ENCODE assay signal across 2 cellular contexts in genomic region chrX:154019061-154019621, GRCh38.
TF ChIP-seq lines count a peak whose summit lies in the region.

No MANE protein-coding gene starts in this region.

TF ChIP-seq in SK-N-SH, 30 proteins besides CTCF, POLR2A, EP300 and RAD21 (continued from another document):
- TF ChIP-seq, protein P1, sequence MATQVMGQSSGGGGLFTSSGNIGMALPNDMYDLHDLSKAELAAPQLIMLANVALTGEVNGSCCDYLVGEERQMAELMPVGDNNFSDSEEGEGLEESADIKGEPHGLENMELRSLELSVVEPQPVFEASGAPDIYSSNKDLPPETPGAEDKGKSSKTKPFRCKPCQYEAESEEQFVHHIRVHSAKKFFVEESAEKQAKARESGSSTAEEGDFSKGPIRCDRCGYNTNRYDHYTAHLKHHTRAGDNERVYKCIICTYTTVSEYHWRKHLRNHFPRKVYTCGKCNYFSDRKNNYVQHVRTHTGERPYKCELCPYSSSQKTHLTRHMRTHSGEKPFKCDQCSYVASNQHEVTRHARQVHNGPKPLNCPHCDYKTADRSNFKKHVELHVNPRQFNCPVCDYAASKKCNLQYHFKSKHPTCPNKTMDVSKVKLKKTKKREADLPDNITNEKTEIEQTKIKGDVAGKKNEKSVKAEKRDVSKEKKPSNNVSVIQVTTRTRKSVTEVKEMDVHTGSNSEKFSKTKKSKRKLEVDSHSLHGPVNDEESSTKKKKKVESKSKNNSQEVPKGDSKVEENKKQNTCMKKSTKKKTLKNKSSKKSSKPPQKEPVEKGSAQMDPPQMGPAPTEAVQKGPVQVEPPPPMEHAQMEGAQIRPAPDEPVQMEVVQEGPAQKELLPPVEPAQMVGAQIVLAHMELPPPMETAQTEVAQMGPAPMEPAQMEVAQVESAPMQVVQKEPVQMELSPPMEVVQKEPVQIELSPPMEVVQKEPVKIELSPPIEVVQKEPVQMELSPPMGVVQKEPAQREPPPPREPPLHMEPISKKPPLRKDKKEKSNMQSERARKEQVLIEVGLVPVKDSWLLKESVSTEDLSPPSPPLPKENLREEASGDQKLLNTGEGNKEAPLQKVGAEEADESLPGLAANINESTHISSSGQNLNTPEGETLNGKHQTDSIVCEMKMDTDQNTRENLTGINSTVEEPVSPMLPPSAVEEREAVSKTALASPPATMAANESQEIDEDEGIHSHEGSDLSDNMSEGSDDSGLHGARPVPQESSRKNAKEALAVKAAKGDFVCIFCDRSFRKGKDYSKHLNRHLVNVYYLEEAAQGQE (IDR thresholded peaks at IDR 0.05; ENCODE audit: low read depth, low read length): no peak
- TF ChIP-seq GABPA (IDR thresholded peaks at IDR 0.05; ENCODE audit: low read depth): no peak
- no peak for TF ChIP-seq PBX3 (IDR thresholded peaks at IDR 0.05)
- no peak for TF ChIP-seq SMC3 (IDR thresholded peaks at IDR 0.05; ENCODE audit: low read depth, low read length)
- TF ChIP-seq MXI1 (IDR thresholded peaks at IDR 0.05; ENCODE audit: low read depth, low read length): no peak
- no peak for TF ChIP-seq FOXJ3 (CRISPR knock-in tag; IDR thresholded peaks at IDR 0.05)
- TF ChIP-seq RCOR1 (IDR thresholded peaks at IDR 0.05; ENCODE audit: low read length): no peak
- no peak for TF ChIP-seq SIN3A (IDR thresholded peaks at IDR 0.05; ENCODE audit: borderline replicate concordance, low read depth, low read length)
- TF ChIP-seq ELF1 (IDR thresholded peaks at IDR 0.05): no peak
- TF ChIP-seq MAX (IDR thresholded peaks at IDR 0.05; ENCODE audit: low read depth): no peak
- TF ChIP-seq RXRA (IDR thresholded peaks at IDR 0.05; ENCODE audit: borderline replicate concordance, low read depth): no peak
- TF ChIP-seq, protein P2, sequence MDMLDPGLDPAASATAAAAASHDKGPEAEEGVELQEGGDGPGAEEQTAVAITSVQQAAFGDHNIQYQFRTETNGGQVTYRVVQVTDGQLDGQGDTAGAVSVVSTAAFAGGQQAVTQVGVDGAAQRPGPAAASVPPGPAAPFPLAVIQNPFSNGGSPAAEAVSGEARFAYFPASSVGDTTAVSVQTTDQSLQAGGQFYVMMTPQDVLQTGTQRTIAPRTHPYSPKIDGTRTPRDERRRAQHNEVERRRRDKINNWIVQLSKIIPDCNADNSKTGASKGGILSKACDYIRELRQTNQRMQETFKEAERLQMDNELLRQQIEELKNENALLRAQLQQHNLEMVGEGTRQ (IDR thresholded peaks at IDR 0.05; ENCODE audit: borderline replicate concordance, low read depth, low read length): no peak
- no peak for TF ChIP-seq FOSL2 (IDR thresholded peaks at IDR 0.05; ENCODE audit: borderline replicate concordance, low read depth)
TF ChIP-seq in SK-N-SH: peak in this region for 0.

TF ChIP-seq in SK-N-SH treated with all-trans-retinoic acid at 6 μM for 48 hours, 23 proteins besides CTCF, POLR2A, EP300 and RAD21 (continued from another document):
- TF ChIP-seq TSHZ2 (CRISPR knock-in tag; IDR thresholded peaks at IDR 0.05): no peak
- TF ChIP-seq ZNF8 (CRISPR knock-in tag; IDR thresholded peaks at IDR 0.05): no peak
- no peak for TF ChIP-seq GLIS3 (CRISPR knock-in tag; IDR thresholded peaks at IDR 0.05)
- no peak for TF ChIP-seq OSR1 (CRISPR knock-in tag; IDR thresholded peaks at IDR 0.05)
- no peak for TF ChIP-seq SNAI2 (CRISPR knock-in tag; IDR thresholded peaks at IDR 0.05)
- TF ChIP-seq TOX (CRISPR knock-in tag; IDR thresholded peaks at IDR 0.05; ENCODE audit: borderline replicate concordance): no peak
